In the genomic region with DNA sequence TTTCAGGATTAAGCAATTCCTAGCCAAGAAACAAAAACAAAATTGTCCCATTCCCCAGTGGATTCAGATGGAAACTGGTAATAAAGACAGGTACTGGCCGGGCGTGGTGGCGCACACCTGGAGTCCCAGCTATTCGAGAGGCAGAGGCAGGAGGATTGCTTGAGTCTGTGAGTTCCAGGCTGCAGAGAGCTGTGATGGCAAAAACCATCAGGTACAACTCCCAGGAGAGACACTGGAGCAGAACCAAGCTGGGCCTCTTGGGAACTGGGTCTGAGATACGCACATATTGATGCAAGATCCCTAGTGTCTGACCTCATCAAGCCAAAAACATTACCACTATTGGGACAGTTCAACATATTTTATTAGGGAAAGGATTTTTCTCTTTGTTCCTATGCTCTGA, we compare ENCODE assay signal across 23 cellular contexts.
"Had no signal": no experiment of that assay in that cellular context is flagged by ENCODE, and none has a peak within 500 bp of the region (broad histone marks: within the 10 kb centered on the region; RNA-seq: fewer than 3 reads in every experiment).

No MANE protein-coding gene starts in this region.

- DNase-seq: activated CD4-positive, alpha-beta memory T cell treated with anti-CD3 and anti-CD28 coated beads for 36 hours; activated CD4-positive, alpha-beta T cell treated with anti-CD3 and anti-CD28 coated beads, Interleukin-2, amount 10 ng/mL, durations not matched to agents 7 days and 5 days; activated CD4-positive, CD25-positive, alpha-beta regulatory T cell; activated naive CD4-positive, alpha-beta T cell; activated T-cell treated with anti-CD3 and anti-CD28 coated beads, Interleukin-2, amount 50 U/mL, for 72 hours; aorta; KG1; NCI-H1048; NCI-H146; NCI-H187 treated with DMSO at 0.1 percent for 48 hours; NCI-H2081 treated with DMSO at 0.1 percent for 48 hours; NCI-H446; NCI-H524; PC-3; SHP77 treated with DMSO at 0.1 percent for 48 hours; T-helper 2 cell; T1000 had no signal

- H3K9me3 Mint-ChIP-seq: activated CD4-positive, alpha-beta memory T cell treated with anti-CD3 and anti-CD28 coated beads for 36 hours; activated CD4-positive, alpha-beta T cell treated with anti-CD3 and anti-CD28 coated beads, Interleukin-2, amount 10 ng/mL, durations not matched to agents 7 days and 5 days; activated naive CD4-positive, alpha-beta T cell treated with anti-CD3 and anti-CD28 coated beads, Interleukin-2, amount 50 U/mL, for 24 hours; activated T-cell treated with anti-CD3 and anti-CD28 coated beads, Interleukin-2, amount 50 U/mL, for 72 hours; activated T-helper 2 cell treated with anti-CD3 and anti-CD28 coated beads, Interferon-gamma antibody, Interleukin-2, Interleukin-4, amounts not matched to agents 10 μg/mL and 5 μg/mL and 100 μg/mL, durations not matched to agents 14 hours and 24 hours and 36 hours; IgD-negative memory B cell had no signal

- H3K27me3 Mint-ChIP-seq: activated CD4-positive, alpha-beta memory T cell treated with anti-CD3 and anti-CD28 coated beads for 36 hours; activated CD4-positive, alpha-beta T cell treated with anti-CD3 and anti-CD28 coated beads, Interleukin-2, amount 10 ng/mL, durations not matched to agents 7 days and 5 days; activated naive CD4-positive, alpha-beta T cell treated with anti-CD3 and anti-CD28 coated beads, Interleukin-2, amount 50 U/mL, for 24 hours; IgD-negative memory B cell had no signal

- H3K36me3 Mint-ChIP-seq: activated CD4-positive, alpha-beta memory T cell treated with anti-CD3 and anti-CD28 coated beads for 36 hours; activated naive CD4-positive, alpha-beta T cell treated with anti-CD3 and anti-CD28 coated beads, Interleukin-2, amount 50 U/mL, for 24 hours; IgD-negative memory B cell had no signal

- H3K27ac Mint-ChIP-seq: activated CD4-positive, alpha-beta memory T cell treated with anti-CD3 and anti-CD28 coated beads for 36 hours; activated CD4-positive, alpha-beta T cell treated with anti-CD3 and anti-CD28 coated beads, Interleukin-2, amount 10 ng/mL, durations not matched to agents 7 days and 5 days; activated naive CD4-positive, alpha-beta T cell treated with anti-CD3 and anti-CD28 coated beads, Interleukin-2, amount 50 U/mL, for 24 hours; activated T-cell treated with anti-CD3 and anti-CD28 coated beads, Interleukin-2, amount 50 U/mL, for 72 hours; activated T-helper 2 cell treated with anti-CD3 and anti-CD28 coated beads, Interferon-gamma antibody, Interleukin-2, Interleukin-4, amounts not matched to agents 10 μg/mL and 5 μg/mL and 100 μg/mL, durations not matched to agents 14 hours and 24 hours and 36 hours; IgD-negative memory B cell had no signal

- H3K27ac ChIP-seq: VCaP had no signal

- H3K4me3 Mint-ChIP-seq: activated CD4-positive, alpha-beta memory T cell treated with anti-CD3 and anti-CD28 coated beads for 36 hours; activated CD4-positive, alpha-beta T cell treated with anti-CD3 and anti-CD28 coated beads, Interleukin-2, amount 10 ng/mL, durations not matched to agents 7 days and 5 days; activated naive CD4-positive, alpha-beta T cell treated with anti-CD3 and anti-CD28 coated beads, Interleukin-2, amount 50 U/mL, for 24 hours; activated T-cell treated with anti-CD3 and anti-CD28 coated beads, Interleukin-2, amount 50 U/mL, for 72 hours; IgD-negative memory B cell had no signal

- FAIRE-seq: RCC 7860, TTC549 had no signal

- H3K4me1 Mint-ChIP-seq: activated CD4-positive, alpha-beta T cell treated with anti-CD3 and anti-CD28 coated beads, Interleukin-2, amount 10 ng/mL, durations not matched to agents 7 days and 5 days; activated naive CD4-positive, alpha-beta T cell treated with anti-CD3 and anti-CD28 coated beads, Interleukin-2, amount 50 U/mL, for 24 hours; IgD-negative memory B cell had no signal

- ATAC-seq: activated T-cell treated with anti-CD3 and anti-CD28 coated beads, Interleukin-2, amount 50 U/mL, for 72 hours; PC-3 had no signal
